16 cellular contexts compared by ENCODE assay signal in the genomic region with DNA sequence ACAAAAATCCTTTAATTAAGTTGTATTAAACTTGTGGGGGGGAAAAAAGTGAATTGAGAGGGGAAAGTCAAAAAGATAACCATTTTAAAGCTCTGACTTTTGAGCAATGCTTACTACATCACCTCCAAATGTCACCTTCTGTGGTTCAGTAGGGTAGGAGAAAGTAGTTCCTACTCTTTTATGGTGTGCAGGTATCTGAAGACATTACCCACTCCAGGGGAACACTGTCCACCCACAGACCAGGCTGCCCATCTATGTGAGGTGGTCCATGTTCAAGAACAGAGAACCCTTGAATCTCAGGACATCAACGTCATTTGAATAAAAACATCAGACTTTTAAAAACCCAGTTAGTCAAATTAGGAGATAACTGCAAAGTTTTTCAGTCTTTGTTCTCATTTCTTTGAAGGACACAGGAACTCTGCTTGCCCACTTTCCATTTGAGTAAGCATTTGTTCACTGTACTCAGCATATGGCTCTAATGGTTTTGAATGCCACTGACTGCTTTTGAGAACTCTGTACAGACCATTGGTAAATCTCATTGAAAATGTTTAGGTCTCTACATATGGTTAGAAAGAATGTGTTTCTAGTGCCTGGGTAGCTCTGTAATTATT. TPM values are rescaled to one million over a fixed set of nuclear protein-coding genes. Genes with fewer than 3 reads are reported as not detected.
A peak's percentile ranks its signal among the peaks of the same experiment; 100 is the strongest.
DNase-seq lines count a peak whose midpoint lies in the region; ATAC-seq and TF ChIP-seq lines count a peak whose summit lies in the region.
"Had no signal": no experiment of that assay in that cellular context is flagged by ENCODE, and none has a peak within 500 bp of the region (broad histone marks: within the 10 kb centered on the region; RNA-seq: fewer than 3 reads in every experiment).

No MANE protein-coding gene starts in this region.

- peaks cover 12% of the 10 kb centered on the region for H3K27me3 Mint-ChIP-seq in stimulated activated naive CD8-positive, alpha-beta T cell treated with anti-CD3 and anti-CD28 coated beads, Interleukin-15, amount 100 ng/mL, for 72 hours
- peaks cover 0 to 5% of the 10 kb centered on the region in 2 donors for H3K27me3 Mint-ChIP-seq in natural killer cell (ENCODE audit: low read depth in 2 of 2)

- no peak for TF ChIP-seq CTCF in natural killer cell (IDR thresholded peaks at IDR 0.05)

- intact Hi-C loops in natural killer cell (cut with micrococcal nuclease): no loop called here

- H3K27ac Mint-ChIP-seq in stimulated activated naive CD8-positive, alpha-beta T cell treated with anti-CD3 and anti-CD28 coated beads, Interleukin-15, amount 100 ng/mL, for 72 hours: no peak overlapping the region
- no peak overlapping the region for H3K27ac Mint-ChIP-seq in natural killer cell
- H3K27ac Mint-ChIP-seq: mesothelial cell of epicardium had no signal

- H3K4me3 Mint-ChIP-seq in stimulated activated naive CD8-positive, alpha-beta T cell treated with anti-CD3 and anti-CD28 coated beads, Interleukin-15, amount 100 ng/mL, for 72 hours: no peak overlapping the region
- H3K4me3 Mint-ChIP-seq in natural killer cell: no peak overlapping the region
- H3K4me3 Mint-ChIP-seq: mesothelial cell of epicardium had no signal

- DNase-seq in stimulated activated naive CD8-positive, alpha-beta T cell treated with anti-CD3 and anti-CD28 coated beads, Interleukin-15, amount 100 ng/mL, for 72 hours: no peak
- no peak for DNase-seq in stimulated activated naive CD8-positive, alpha-beta T cell treated with anti-CD3 and anti-CD28 coated beads, Interleukin-15, Interleukin-2, amounts not matched to agents 100 U/mL and 50 U/mL, for 24 hours
- no peak for DNase-seq in SK-N-DZ (ENCODE audit: low spot score)
- no peak for DNase-seq in natural killer cell
- no peak for DNase-seq in DMS 273 (lab: John Stamatoyannopoulos, UW; ENCODE audit: unreplicated experiment)
- DNase-seq in RPMI8226: no peak
- DNase-seq: DMS 273 treated with DMSO at 0.1 percent for 48 hours, NCI-H2107 had no signal

- no peaks in the 10 kb centered on the region for H3K9me3 Mint-ChIP-seq in stimulated activated naive CD8-positive, alpha-beta T cell treated with anti-CD3 and anti-CD28 coated beads, Interleukin-15, amount 100 ng/mL, for 72 hours
- H3K9me3 Mint-ChIP-seq in natural killer cell: no peaks in the 10 kb centered on the region
- H3K9me3 Mint-ChIP-seq: mesothelial cell of epicardium had no signal

- H3K36me3 Mint-ChIP-seq in natural killer cell: no peaks in the 10 kb centered on the region
- H3K36me3 Mint-ChIP-seq: mesothelial cell of epicardium had no signal

- H3K4me1 Mint-ChIP-seq in stimulated activated naive CD8-positive, alpha-beta T cell treated with anti-CD3 and anti-CD28 coated beads, Interleukin-15, amount 100 ng/mL, for 72 hours: peaks cover 15% of the 10 kb centered on the region
- no peaks in the 10 kb centered on the region for H3K4me1 Mint-ChIP-seq in natural killer cell
- H3K4me1 Mint-ChIP-seq: mesothelial cell of epicardium had no signal

- peak; percentile 80 for ATAC-seq in stimulated activated naive CD8-positive, alpha-beta T cell treated with anti-CD3 and anti-CD28 coated beads, Interleukin-15, amount 100 ng/mL, for 72 hours
- no peak for ATAC-seq in stimulated activated naive CD8-positive, alpha-beta T cell treated with anti-CD3 and anti-CD28 coated beads, Interleukin-15, Interleukin-2, amounts not matched to agents 100 U/mL and 50 U/mL, for 24 hours
- peak; percentile 98 for ATAC-seq in GM21619 (IDR thresholded peaks at IDR 0.05; ENCODE audit: unreplicated experiment)
- ATAC-seq in HG03108 (IDR thresholded peaks at IDR 0.05; ENCODE audit: unreplicated experiment): peak; percentile 97
- ATAC-seq in natural killer cell: no peak
- ATAC-seq: Panc1 had no signal

RNA-seq across cellular contexts. Expression of a gene that starts 18.4 kb away (rescaled TPM):
- 1.0 and 1.8 TPM in 2 replicates for polyA plus RNA-seq in SK-N-DZ (2014; cell fraction: cytosol; rRNA removed)
- 2.7 TPM in 1 of 2 replicates, not detected in the other for polyA plus RNA-seq in SK-N-DZ (2014; cell fraction: nucleus; rRNA removed)
- total RNA-seq in natural killer cell: not detected
- total RNA-seq: A673, renal cortical epithelial cell had no signal

RNA-seq across cellular contexts. Expression of a gene that starts 25.6 kb away (rescaled TPM):
- not detected in 2 replicates for polyA plus RNA-seq in SK-N-DZ (2014; cell fraction: cytosol; rRNA removed)
- polyA plus RNA-seq in SK-N-DZ (2014; cell fraction: nucleus; rRNA removed): not detected in 2 replicates
- not detected for total RNA-seq in natural killer cell
- total RNA-seq: A673, astrocyte, mesothelial cell of epicardium, renal cortical epithelial cell, urinary bladder had no signal
- polyA plus RNA-seq: urinary bladder had no signal

Comparison
In these comparisons a context has a peak if more than half of its experiments do, and no peak if none do; other contexts are left out.
1. ATAC-seq: peak in stimulated activated naive CD8-positive, alpha-beta T cell treated with anti-CD3 and anti-CD28 coated beads, Interleukin-15, amount 100 ng/mL, for 72 hours (single experiment), GM21619 (single experiment) and HG03108 (single experiment); none in stimulated activated naive CD8-positive, alpha-beta T cell treated with anti-CD3 and anti-CD28 coated beads, Interleukin-15, Interleukin-2, amounts not matched to agents 100 U/mL and 50 U/mL, for 24 hours (single experiment) and natural killer cell (0 of 3).